Comparison of ENCODE assay signal across 17 cellular contexts in genomic region chr9:4831119-4831518, GRCh38. TPM values are rescaled to one million over a fixed set of nuclear protein-coding genes. Genes with fewer than 3 reads are reported as not detected.
DNase-seq lines count a peak whose midpoint lies in the region; ATAC-seq and TF ChIP-seq lines count a peak whose summit lies in the region.
"Had no signal": no experiment of that assay in that cellular context is flagged by ENCODE, and none has a peak within 500 bp of the region (broad histone marks: within the 10 kb centered on the region; RNA-seq: fewer than 3 reads in every experiment).

No MANE protein-coding gene starts in this region.

- ATAC-seq in GM23338 (peak; percentile 74), gastrocnemius medialis (no peak), GM21423 (IDR thresholded peaks at IDR 0.05; ENCODE audit: unreplicated experiment) (no peak), HG03520 (IDR thresholded peaks at IDR 0.05; ENCODE audit: unreplicated experiment) (no peak)
- ATAC-seq: GM12878, T-cell had no signal

- no peak overlapping the region; the same call in 1 of the 2 replicates for H3K27ac ChIP-seq in GM23338 (ENCODE audit: low read depth)
- peak overlapping the region in 3 of 4 donors; percentile 33 to 83 (median 72) for H3K27ac ChIP-seq in gastrocnemius medialis
- H3K27ac ChIP-seq: SK-N-MC had no signal

- H3K4me2 ChIP-seq in GM23338, result no peak overlapping the region

- no peak overlapping the region for H3K4me3 ChIP-seq in GM23338
- no peak overlapping the region for H3K4me3 ChIP-seq in epithelial cell of esophagus (ENCODE audit: low read length)
- no peak overlapping the region for H3K4me3 ChIP-seq in gastrocnemius medialis
- H3K4me3 ChIP-seq: GM12878, SK-N-MC had no signal

- peaks cover 6% of the 10 kb centered on the region; the same call in 2 of the 3 replicates for H3K4me1 Mint-ChIP-seq in GM23338

- no peak for TF ChIP-seq POLR2A in gastrocnemius medialis (IDR thresholded peaks at IDR 0.05)

- in situ Hi-C loops in gastrocnemius medialis (cut with MboI; ENCODE audit: low sequenced_read_pairs in 4 of 4), result no loop called here

- intact Hi-C loops in gastrocnemius medialis (cut with DNase I; ENCODE audit: low total_unique reads), result no loop called here

- TF ChIP-seq CTCF in GM23338 (conservative IDR thresholded peaks at IDR 0.05; ENCODE audit: low read depth in 2 of 2) (no peak), epithelial cell of esophagus (IDR thresholded peaks at IDR 0.05; ENCODE audit: insufficient read depth, low read depth, low read length, missing control alignments) (no peak), gastrocnemius medialis (IDR thresholded peaks at IDR 0.05 in 4 of 5, conservative IDR thresholded peaks at IDR 0.05 in 1 of 5) (no peak)

- peaks cover 30% of the 10 kb centered on the region for H3K36me3 Mint-ChIP-seq in GM23338 (ENCODE audit: low read depth)

- H3K27ac Mint-ChIP-seq in GM23338, result no peak overlapping the region
- H3K27ac Mint-ChIP-seq: CD14-positive monocyte, T-cell had no signal

- H3K9me3 Mint-ChIP-seq in GM23338, result no peaks in the 10 kb centered on the region
- H3K9me3 Mint-ChIP-seq: CD14-positive monocyte, T-cell had no signal

- H4K20me1 ChIP-seq in GM23338 (replicated peaks; ENCODE audit: insufficient read depth), result peaks cover 36% of the 10 kb centered on the region

- H3K27me3 ChIP-seq in GM23338 (ENCODE audit: insufficient read depth) (no peaks in the 10 kb centered on the region), gastrocnemius medialis (no peaks in the 10 kb centered on the region)

- H3K4me1 ChIP-seq in GM23338 (ENCODE audit: insufficient read depth) (no peaks in the 10 kb centered on the region), gastrocnemius medialis (peaks cover 38 to 40% of the 10 kb centered on the region in 2 donors)

- DNase-seq in GM23338 (ENCODE audit: low spot score), result peak; percentile 55
- peak; percentile 23 for DNase-seq in M059J (ENCODE audit: low read depth)
- DNase-seq in epithelial cell of esophagus (ENCODE audit: low read depth), result peak; percentile 26
- no peak for DNase-seq in gastrocnemius medialis
- no peak for DNase-seq in DMS53 (lab: John Stamatoyannopoulos, UW)
- DNase-seq in AG08396 (ENCODE audit: low spot score), result no peak
- DNase-seq: GF-D8, GOT3, NCI-H1105, NCI-H2081, Right ventricle myocardium superior, T-cell had no signal

- H3K27me3 Mint-ChIP-seq in GM23338 (ENCODE audit: insufficient read depth, low read depth, poor library complexity), result peaks cover under 1% of the 10 kb centered on the region
- H3K27me3 Mint-ChIP-seq: T-cell had no signal

- no peaks in the 10 kb centered on the region for H3K9me3 ChIP-seq in gastrocnemius medialis

- H3F3A ChIP-seq in GM23338 (replicated peaks; ENCODE audit: low read depth), result no peaks in the 10 kb centered on the region

- no peak overlapping the region for H3K4me3 Mint-ChIP-seq in GM23338
- H3K4me3 Mint-ChIP-seq: CD14-positive monocyte, T-cell had no signal

- H3K9me2 ChIP-seq in GM23338 (ENCODE audit: insufficient read depth), result no peaks in the 10 kb centered on the region

- H2AFZ ChIP-seq in GM23338, result no peak overlapping the region

- H3K36me3 ChIP-seq in GM23338 (ENCODE audit: insufficient read depth) (no peaks in the 10 kb centered on the region), gastrocnemius medialis (peaks cover 0 to 16% of the 10 kb centered on the region in 2 donors)

- peaks cover 65% of the 10 kb centered on the region for H3K79me2 ChIP-seq in GM23338 (replicated peaks; ENCODE audit: insufficient read depth)

TF ChIP-seq in GM23338, 12 proteins besides CTCF, POLR2A, EP300 and RAD21:
- TF ChIP-seq ZNF462 (CRISPR knock-in tag; IDR thresholded peaks at IDR 0.05) (no peak), ZNF331 (CRISPR knock-in tag; IDR thresholded peaks at IDR 0.05; ENCODE audit: low read depth) (no peak), CREB1 (CRISPR knock-in tag; IDR thresholded peaks at IDR 0.05; ENCODE audit: low read depth) (no peak), JUNB (IDR thresholded peaks at IDR 0.05; ENCODE audit: unreplicated experiment) (no peak)

RNA-seq across cellular contexts. Expression of gene RCL1, which starts 38.4 kb away (rescaled TPM):
- 41.2 and 44.1 TPM in 2 replicates for total RNA-seq in GM23338 (2014; rRNA removed; shearing (Covaris generic))
- polyA plus RNA-seq in GM23338 (2016; fragmentation: Nextera tagmentation; extraction: Ambion mirVana), result 19.3 and 20.7 TPM in 2 replicates
- total RNA-seq in M059J (2014; rRNA removed; shearing (Covaris generic)), result 14.7 and 15.4 TPM in 2 replicates
- total RNA-seq in gastrocnemius medialis, result 10 to 100 TPM; 18.8 to 62.4 (median 26.2) TPM

Comparison
In these comparisons a context has a peak if more than half of its experiments do, and no peak if none do; other contexts are left out.
1. DNase-seq: peak in GM23338 (single experiment), M059J (single experiment) and epithelial cell of esophagus (single experiment); none in gastrocnemius medialis (0 of 2), DMS53 (single experiment) and AG08396 (single experiment).